ENCODE assay signal across 20 cellular contexts in the genomic region with DNA sequence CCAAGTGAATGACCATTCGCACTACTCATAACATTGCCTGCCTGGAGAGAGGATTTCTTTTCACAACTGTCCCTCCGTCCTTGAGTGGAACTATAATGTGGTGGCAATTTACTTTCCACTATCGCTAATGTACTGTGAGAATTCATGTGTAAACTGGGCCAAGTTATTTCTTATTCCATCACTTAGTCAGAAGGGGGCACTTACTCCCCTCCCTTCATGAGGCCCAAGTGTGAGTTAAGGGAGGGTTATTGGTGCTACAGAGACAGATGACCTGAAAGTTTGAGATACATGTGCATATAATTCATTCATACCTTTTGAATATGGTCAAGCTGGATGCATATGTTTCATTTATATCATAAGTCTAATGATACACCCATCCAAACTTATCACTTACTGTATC.
"Had no signal": no experiment of that assay in that cellular context is flagged by ENCODE, and none has a peak within 500 bp of the region (broad histone marks: within the 10 kb centered on the region; RNA-seq: fewer than 3 reads in every experiment).

No MANE protein-coding gene starts in this region.

- H3K36me3 ChIP-seq: adrenal gland, cardiac muscle cell, ovary, sigmoid colon, spleen, thoracic aorta, upper lobe of right lung had no signal

- H3K4me3 ChIP-seq: adrenal gland, cardiac muscle cell, dorsolateral prefrontal cortex, hepatocyte, mucosa of descending colon, ovary, sigmoid colon, spleen, thoracic aorta, upper lobe of right lung had no signal

- ATAC-seq: esophagus mucosa; left lobe of liver; mucosa of descending colon; naive thymus-derived CD4-positive, alpha-beta T cell; upper lobe of right lung had no signal

- H2AFZ ChIP-seq: hepatocyte had no signal

- H3K4me1 ChIP-seq: adrenal gland, spleen, upper lobe of right lung had no signal

- DNase-seq: activated CD4-positive, alpha-beta T cell treated with anti-CD3 and anti-CD28 coated beads for 1 hour; activated CD4-positive, alpha-beta T cell treated with anti-CD3 and anti-CD28 coated beads, Interleukin-2, amount 50 U/mL, for 4 hours; activated naive CD4-positive, alpha-beta T cell treated with anti-CD3 and anti-CD28 coated beads, Interleukin-2, amount 10 ng/mL, durations not matched to agents 7 days and 5 days; activated T-cell treated with anti-CD3 and anti-CD28 coated beads, Interleukin-2, amount 50 U/mL, for 1 hour; adrenal gland; dorsolateral prefrontal cortex; islet precursor cell; mucosa of descending colon; naive thymus-derived CD4-positive, alpha-beta T cell; ovary; sigmoid colon; spleen; T1000; upper lobe of right lung had no signal

- FAIRE-seq: endometrium had no signal

- H3K27me3 ChIP-seq: adrenal gland, cardiac muscle cell, dorsolateral prefrontal cortex, hepatocyte, ovary, sigmoid colon, spleen, upper lobe of right lung had no signal

- H3K4me2 ChIP-seq: hepatocyte had no signal

- H3K9me3 ChIP-seq: adrenal gland, mucosa of descending colon, ovary, sigmoid colon, spleen, thoracic aorta, upper lobe of right lung had no signal

- H3K79me2 ChIP-seq: hepatocyte had no signal

- H3K27ac ChIP-seq: adrenal gland, cardiac muscle cell, dorsolateral prefrontal cortex, hepatocyte, ovary, sigmoid colon, spleen, thoracic aorta, upper lobe of right lung had no signal
